8 cellular contexts compared by ENCODE assay signal in genomic region chr16:27374794-27375499, GRCh38. TPM values are rescaled to one million over a fixed set of nuclear protein-coding genes. Genes with fewer than 3 reads are reported as not detected.
DNase-seq lines count a peak whose midpoint lies in the region; ATAC-seq, FAIRE-seq and TF ChIP-seq lines count a peak whose summit lies in the region.

No MANE protein-coding gene starts in this region.

- no peak overlapping the region for H3K9ac ChIP-seq in kidney (ENCODE audit: low read length in 2 of 2)

- FAIRE-seq in kidney (lab: Jason Lieb, UNC) = no peak

- peak overlapping the region in 1 of 2 donors; percentile 53 for H3K27ac ChIP-seq in breast epithelium
- no peak overlapping the region for H3K27ac ChIP-seq in kidney (ENCODE audit: low read depth in 2 of 2, low read length in 2 of 2)

- no peaks in the 10 kb centered on the region for H3K27me3 ChIP-seq in breast epithelium

- intact Hi-C loops in breast epithelium (cut with DNase I; ENCODE audit: low total_unique reads) = loop anchor here (10.0 kb wide), 1 partner anchor 200 kb away; no protein-coding TSS in a partner anchor
- intact Hi-C loops in kidney (cut with DNase I) = no loop called here

- H3K9me3 ChIP-seq in breast epithelium (no peaks in the 10 kb centered on the region), kidney (ENCODE audit: control insufficient read depth in 1 of 2, low read length in 2 of 2) (no peaks in the 10 kb centered on the region)

- H3K4me3 ChIP-seq in breast epithelium = no peak overlapping the region
- H3K4me3 ChIP-seq in kidney (ENCODE audit: low read length in 2 of 2) = peak overlapping the region in 1 of 2 donors; percentile 18

- TF ChIP-seq POLR2A in breast epithelium (IDR thresholded peaks at IDR 0.05) = no peak

- H3K36me3 ChIP-seq in breast epithelium = no peaks in the 10 kb centered on the region
- H3K36me3 ChIP-seq in kidney (ENCODE audit: control insufficient read depth in 1 of 2, insufficient read depth in 2 of 2, low read length in 2 of 2) = no peaks in the 10 kb centered on the region

- peak; percentile 13 to 32 (median 30) for TF ChIP-seq CTCF in breast epithelium (IDR thresholded peaks at IDR 0.05)
- TF ChIP-seq CTCF in kidney (IDR thresholded peaks at IDR 0.05; ENCODE audit: borderline replicate concordance, extremely low read depth, insufficient read depth) = peak; percentile 44

- ATAC-seq in GM21619 (IDR thresholded peaks at IDR 0.05; ENCODE audit: unreplicated experiment) (peak; percentile 44), GM19324 (IDR thresholded peaks at IDR 0.05; ENCODE audit: low FRiP score, unreplicated experiment) (no peak)

- H3K4me1 ChIP-seq in breast epithelium = no peaks in the 10 kb centered on the region
- no peaks in the 10 kb centered on the region for H3K4me1 ChIP-seq in kidney (ENCODE audit: control insufficient read depth in 1 of 2, insufficient read depth in 1 of 2, low read depth in 1 of 2, low read length in 2 of 2)

- DNase-seq in GM03348 (ENCODE audit: low spot score) = peak; percentile 55
- DNase-seq in Kasumi-1 (lab: John Stamatoyannopoulos, UW) = peak; percentile 86 to 89
- peak; percentile 55 for DNase-seq in SKM-1 treated with dmso at 0.1 percent for 144 hours (lab: John Stamatoyannopoulos, UW; ENCODE audit: unreplicated experiment)
- DNase-seq in breast epithelium (ENCODE audit: low spot score in 2 of 2) = peak in 1 of 2 donors; percentile 35
- DNase-seq in kidney = peak; percentile 87
- peak; percentile 62 to 72 for DNase-seq in stimulated activated CD4-positive, alpha-beta T cell treated with anti-CD3 and anti-CD28 coated beads, Interleukin-2, amount 100 ng/mL, for 24 hours

RNA-seq across cellular contexts. Expression of gene IL21R, which starts 27.0 kb away (rescaled TPM):
- total RNA-seq in breast epithelium = under 1 TPM in 2 of 3 donors, not detected in 1; 0.16 to 0.33 TPM
- total RNA-seq in kidney = 3.0 TPM
- polyA plus RNA-seq in kidney (ENCODE audit: insufficient read depth, low read depth, low replicate concordance) = 0.65 TPM
